10 cellular contexts compared by ENCODE assay signal in genomic region chr17:42181851-42182207, GRCh38. TPM values are rescaled to one million over a fixed set of nuclear protein-coding genes. Genes with fewer than 3 reads are reported as not detected.
DNase-seq lines count a peak whose midpoint lies in the region; ATAC-seq and TF ChIP-seq lines count a peak whose summit lies in the region.
"Had no signal": no experiment of that assay in that cellular context is flagged by ENCODE, and none has a peak within 500 bp of the region (broad histone marks: within the 10 kb centered on the region; RNA-seq: fewer than 3 reads in every experiment).

No MANE protein-coding gene starts in this region.

- H3K27ac Mint-ChIP-seq in stimulated activated naive CD8-positive, alpha-beta T cell treated with anti-CD3 and anti-CD28 coated beads, Interleukin-15, Interleukin-2, amounts not matched to agents 100 ng/mL and 50 ng/mL, for 24 hours: peak overlapping the region; percentile 45
- no peak overlapping the region for H3K27ac Mint-ChIP-seq in activated naive CD8-positive, alpha-beta T cell
- no peak overlapping the region for H3K27ac Mint-ChIP-seq in type B pancreatic cell

- TF ChIP-seq CTCF in type B pancreatic cell (conservative IDR thresholded peaks at IDR 0.05): no peak

- DNase-seq in stimulated activated naive CD8-positive, alpha-beta T cell treated with anti-CD3 and anti-CD28 coated beads, Interleukin-15, Interleukin-2, amounts not matched to agents 100 U/mL and 50 U/mL, for 24 hours: no peak
- DNase-seq in type B pancreatic cell (ENCODE audit: extremely low spot score, unreplicated experiment) (no peak), activated gamma-delta T cell treated with Interleukin-2 at 50 U/mL for 16 hours (no peak)
- no peak for DNase-seq in activated effector memory CD4-positive, alpha-beta T cell treated with anti-CD3 and anti-CD28 coated beads, Interleukin-2, amount 50 U/mL, for 16 hours
- DNase-seq: SHP77 treated with DMSO at 0.1 percent for 48 hours had no signal

- H3K4me1 Mint-ChIP-seq in stimulated activated naive CD8-positive, alpha-beta T cell treated with anti-CD3 and anti-CD28 coated beads, Interleukin-15, Interleukin-2, amounts not matched to agents 100 ng/mL and 50 ng/mL, for 24 hours (ENCODE audit: low read depth): peaks cover 66% of the 10 kb centered on the region
- H3K4me1 Mint-ChIP-seq in activated naive CD8-positive, alpha-beta T cell (ENCODE audit: low read depth): peaks cover 36% of the 10 kb centered on the region
- no peaks in the 10 kb centered on the region for H3K4me1 Mint-ChIP-seq in type B pancreatic cell (ENCODE audit: unreplicated experiment)

- peak overlapping the region; percentile 48 for H3K4me3 Mint-ChIP-seq in stimulated activated naive CD8-positive, alpha-beta T cell treated with anti-CD3 and anti-CD28 coated beads, Interleukin-15, Interleukin-2, amounts not matched to agents 100 ng/mL and 50 ng/mL, for 24 hours
- H3K4me3 Mint-ChIP-seq in activated naive CD8-positive, alpha-beta T cell: peak overlapping the region; percentile 58
- H3K4me3 Mint-ChIP-seq in type B pancreatic cell: peak overlapping the region; percentile 39

- H3K9me3 Mint-ChIP-seq in stimulated activated naive CD8-positive, alpha-beta T cell treated with anti-CD3 and anti-CD28 coated beads, Interleukin-15, Interleukin-2, amounts not matched to agents 100 ng/mL and 50 ng/mL, for 24 hours: no peaks in the 10 kb centered on the region
- H3K9me3 Mint-ChIP-seq in activated naive CD8-positive, alpha-beta T cell (ENCODE audit: low read depth): no peaks in the 10 kb centered on the region
- no peaks in the 10 kb centered on the region for H3K9me3 Mint-ChIP-seq in type B pancreatic cell
- H3K9me3 Mint-ChIP-seq: stimulated activated memory B cell treated with anti-CD40 and anti-IgM and Interleukin-4, amounts not matched to agents 10 μg/mL and 1 μg/mL and 100 μg/mL, for 72 hours had no signal

- no peaks in the 10 kb centered on the region for H3K36me3 Mint-ChIP-seq in stimulated activated naive CD8-positive, alpha-beta T cell treated with anti-CD3 and anti-CD28 coated beads, Interleukin-15, Interleukin-2, amounts not matched to agents 100 ng/mL and 50 ng/mL, for 24 hours (ENCODE audit: low read depth)
- peaks cover 5% of the 10 kb centered on the region for H3K36me3 Mint-ChIP-seq in activated naive CD8-positive, alpha-beta T cell
- no peaks in the 10 kb centered on the region for H3K36me3 Mint-ChIP-seq in type B pancreatic cell
- H3K36me3 Mint-ChIP-seq: stimulated activated memory B cell treated with anti-CD40 and anti-IgM and Interleukin-4, amounts not matched to agents 10 μg/mL and 1 μg/mL and 100 μg/mL, for 72 hours had no signal

- H3K27me3 Mint-ChIP-seq in stimulated activated naive CD8-positive, alpha-beta T cell treated with anti-CD3 and anti-CD28 coated beads, Interleukin-15, Interleukin-2, amounts not matched to agents 100 ng/mL and 50 ng/mL, for 24 hours: peaks cover 24% of the 10 kb centered on the region
- peaks cover 7% of the 10 kb centered on the region for H3K27me3 Mint-ChIP-seq in activated naive CD8-positive, alpha-beta T cell
- H3K27me3 Mint-ChIP-seq in type B pancreatic cell: peaks cover 86% of the 10 kb centered on the region
- H3K27me3 Mint-ChIP-seq: stimulated activated memory B cell treated with anti-CD40 and anti-IgM and Interleukin-4, amounts not matched to agents 10 μg/mL and 1 μg/mL and 100 μg/mL, for 72 hours had no signal

- ATAC-seq in stimulated activated naive CD8-positive, alpha-beta T cell treated with anti-CD3 and anti-CD28 coated beads, Interleukin-15, Interleukin-2, amounts not matched to agents 100 U/mL and 50 U/mL, for 24 hours: no peak

RNA-seq across cellular contexts. Expression of gene KCNH4, which starts 0.9 kb away (rescaled TPM):
- total RNA-seq in type B pancreatic cell (ENCODE audit: low replicate concordance): not detected in 2 replicates

RNA-seq across cellular contexts. Expression of gene HCRT, which starts 3.4 kb away (rescaled TPM):
- not detected in 2 replicates for total RNA-seq in type B pancreatic cell (ENCODE audit: low replicate concordance)
- total RNA-seq: lung, sciatic nerve had no signal

RNA-seq across cellular contexts. Expression of gene GHDC, which starts 12.5 kb away (rescaled TPM):
- total RNA-seq in type B pancreatic cell (ENCODE audit: low replicate concordance): 4.4 and 6.4 TPM in 2 replicates

RNA-seq across cellular contexts. Expression of gene RAB5C, which starts 27.0 kb away (rescaled TPM):
- 85.6 and 107 TPM in 2 replicates for total RNA-seq in type B pancreatic cell (ENCODE audit: low replicate concordance)

RNA-seq across cellular contexts. Expression of gene HSPB9, which starts 59.2 kb away (rescaled TPM):
- 0.36 TPM in 1 of 2 replicates, not detected in the other for total RNA-seq in type B pancreatic cell (ENCODE audit: low replicate concordance)
- total RNA-seq: sciatic nerve had no signal
